Comparison of ENCODE assay signal across 9 cellular contexts in genomic region chr5:116571568-116572321, GRCh38. TPM values are rescaled to one million over a fixed set of nuclear protein-coding genes. Genes with fewer than 3 reads are reported as not detected.
A peak's percentile ranks its signal among the peaks of the same experiment; 100 is the strongest.
DNase-seq lines count a peak whose midpoint lies in the region; ATAC-seq, FAIRE-seq and TF ChIP-seq lines count a peak whose summit lies in the region.
"Had no signal": no experiment of that assay in that cellular context is flagged by ENCODE, and none has a peak within 500 bp of the region (broad histone marks: within the 10 kb centered on the region; RNA-seq: fewer than 3 reads in every experiment).

No MANE protein-coding gene starts in this region.

- no peak overlapping the region for H3K4ac ChIP-seq in H9 (ENCODE audit: low read depth, low read length)

- no peak overlapping the region for H2BK120ac ChIP-seq in H9 (ENCODE audit: low read depth, low read length, poor library complexity, severe bottlenecking)

- H2BK12ac ChIP-seq in H9 (ENCODE audit: insufficient read length, low read depth, low read length) = no peak overlapping the region

- peak overlapping the region; percentile 87 for H3K4me2 ChIP-seq in H9 (ENCODE audit: insufficient read depth, insufficient read length, low read length)
- H3K4me2 ChIP-seq in skeletal muscle satellite cell (ENCODE audit: low read length) = peak overlapping the region; percentile 98

- no CpG with 5 or more reads among the region's 16 CpGs for WGBS in H9 (ENCODE audit: extremely low coverage, insufficient read length, low lambda C conversion rate)

- H2BK15ac ChIP-seq in H9 (ENCODE audit: low read depth, low read length) = no peak overlapping the region

- no peak overlapping the region for H3K56ac ChIP-seq in H9 (ENCODE audit: insufficient read length, low read depth, low read length)

- no peak overlapping the region for H4K5ac ChIP-seq in H9 (ENCODE audit: insufficient read length, low read depth, low read length)

- intact Hi-C loops in ascending aorta (cut with DNase I) = no loop called here

- peak overlapping the region; percentile 62; the same call in 1 of the 2 replicates for H3K14ac ChIP-seq in H9 (ENCODE audit: insufficient read depth, low read length)

- no peak overlapping the region for H4K8ac ChIP-seq in H9 (replicated peaks; ENCODE audit: insufficient read length, low read depth, low read length)

- no peak overlapping the region for H2AK5ac ChIP-seq in H9 (ENCODE audit: insufficient read length, low read length)

- no peak overlapping the region for H3T11ph ChIP-seq in H9 (ENCODE audit: low read length)

- peak overlapping the region; percentile 99 for H3K4me3 Mint-ChIP-seq in H9
- no peak overlapping the region for H3K4me3 Mint-ChIP-seq in activated naive CD8-positive, alpha-beta T cell treated with anti-CD3 and anti-CD28 coated beads, Interleukin-2, amount 50 U/mL, for 24 hours

- peaks cover 3% of the 10 kb centered on the region for H4K20me1 ChIP-seq in H9 (ENCODE audit: control insufficient read depth, insufficient read depth, insufficient read length)

- TF ChIP-seq CTCF in H9 (conservative IDR thresholded peaks at IDR 0.05) (peak; percentile 46; the same call in 2 of the 3 replicates), ascending aorta (IDR thresholded peaks at IDR 0.05) (no peak)

- peak overlapping the region in 2 of 3 experiments; percentile 95 to 98; a peak in 6 of 7 replicates for H3K27ac Mint-ChIP-seq in H9
- H3K27ac Mint-ChIP-seq in activated naive CD8-positive, alpha-beta T cell treated with anti-CD3 and anti-CD28 coated beads, Interleukin-2, amount 50 U/mL, for 24 hours = no peak overlapping the region

- H2BK20ac ChIP-seq in H9 (ENCODE audit: low read depth, low read length, poor library complexity, severe bottlenecking) = no peak overlapping the region

- H3K23ac ChIP-seq in H9 (ENCODE audit: insufficient read length, low read depth, low read length) = no peak overlapping the region

- peak overlapping the region; percentile 89 for H3K9ac ChIP-seq in H9 (ENCODE audit: extremely low read depth, insufficient read length, low read length)
- no peak overlapping the region for H3K9ac ChIP-seq in skeletal muscle satellite cell (ENCODE audit: low read depth, low read length)

- no peaks in the 10 kb centered on the region for H3K9me3 Mint-ChIP-seq in H9
- H3K9me3 Mint-ChIP-seq in activated naive CD8-positive, alpha-beta T cell treated with anti-CD3 and anti-CD28 coated beads, Interleukin-2, amount 50 U/mL, for 24 hours = no peaks in the 10 kb centered on the region
- H3K9me3 Mint-ChIP-seq: activated T-cell treated with anti-CD3 and anti-CD28 coated beads, Interleukin-2, amount 50 U/mL, for 4 hours had no signal

- ATAC-seq in activated naive CD8-positive, alpha-beta T cell treated with anti-CD3 and anti-CD28 coated beads, Interleukin-2, amount 50 U/mL, for 24 hours = no peak
- ATAC-seq: activated T-cell treated with anti-CD3 and anti-CD28 coated beads, Interleukin-2, amount 50 U/mL, for 4 hours had no signal

- H3K36me3 ChIP-seq in ascending aorta (no peaks in the 10 kb centered on the region), skeletal muscle satellite cell (ENCODE audit: insufficient read depth, low read length) (no peaks in the 10 kb centered on the region)

- peaks cover 46 to 52% of the 10 kb centered on the region in 2 experiments for H3K4me1 Mint-ChIP-seq in H9
- peaks cover 23% of the 10 kb centered on the region for H3K4me1 Mint-ChIP-seq in activated naive CD8-positive, alpha-beta T cell treated with anti-CD3 and anti-CD28 coated beads, Interleukin-2, amount 50 U/mL, for 24 hours

- H3K27ac ChIP-seq in H9 (ENCODE audit: insufficient read length, low read depth, low read length) (no peak overlapping the region), ascending aorta (no peak overlapping the region)

- no peak overlapping the region for H2AFZ ChIP-seq in H9 (ENCODE audit: low read length)

- H3K79me1 ChIP-seq in H9 (ENCODE audit: insufficient read depth, low read depth, low read length, poor library complexity, severe bottlenecking) = no peaks in the 10 kb centered on the region

- H3K9me3 ChIP-seq in H9 (ENCODE audit: control insufficient read depth, low read depth, low read length) (no peaks in the 10 kb centered on the region), ascending aorta (no peaks in the 10 kb centered on the region), skeletal muscle satellite cell (replicated peaks; ENCODE audit: low read length) (no peaks in the 10 kb centered on the region)

- H3K27me3 ChIP-seq in H9 (ENCODE audit: insufficient read depth, low read length) (no peaks in the 10 kb centered on the region), ascending aorta (no peaks in the 10 kb centered on the region), skeletal muscle satellite cell (ENCODE audit: control insufficient read depth, insufficient read depth, low read length) (peaks cover 61% of the 10 kb centered on the region)

- H4K91ac ChIP-seq in H9 (ENCODE audit: insufficient read length, low read depth, low read length) = no peak overlapping the region

- peaks cover 13% of the 10 kb centered on the region for H3K23me2 ChIP-seq in H9 (ENCODE audit: insufficient read length, low read depth, low read length, poor library complexity, severe bottlenecking)

- peak; percentile 72 for FAIRE-seq in islet of Langerhans (lab: Jason Lieb, UNC)

- DNase-seq in H9 (no peak), ascending aorta (ENCODE audit: low spot score in 2 of 2) (no peak), NCI-H510A treated with DMSO at 0.1 percent for 48 hours (lab: John Stamatoyannopoulos, UW) (no peak), AG20443 (ENCODE audit: low spot score) (no peak)
- DNase-seq in activated naive CD8-positive, alpha-beta T cell treated with anti-CD3 and anti-CD28 coated beads, Interleukin-2, amount 50 U/mL, for 24 hours = no peak
- no peak for DNase-seq in activated CD8-positive, alpha-beta memory T cell treated with anti-CD3 and anti-CD28 coated beads for 24 hours
- DNase-seq: activated T-cell treated with anti-CD3 and anti-CD28 coated beads, Interleukin-2, amount 50 U/mL, for 4 hours had no signal

- H2BK5ac ChIP-seq in H9 (ENCODE audit: insufficient read length, low read length) = no peak overlapping the region

- H3K18ac ChIP-seq in H9 (ENCODE audit: insufficient read length, low read depth, low read length) = no peak overlapping the region

- H3K36me3 Mint-ChIP-seq in H9 (ENCODE audit: insufficient read depth in 1 of 3, low read depth in 3 of 3) = peaks cover 34 to 67% (median 41%) of the 10 kb centered on the region in 3 experiments
- no peaks in the 10 kb centered on the region for H3K36me3 Mint-ChIP-seq in activated naive CD8-positive, alpha-beta T cell treated with anti-CD3 and anti-CD28 coated beads, Interleukin-2, amount 50 U/mL, for 24 hours (ENCODE audit: low read depth)

- H3K79me2 ChIP-seq in H9 (ENCODE audit: insufficient read depth, low read length) = peaks cover 75% of the 10 kb centered on the region

- H3K4me1 ChIP-seq in H9 (ENCODE audit: insufficient read depth, low read length) = peaks cover 23% of the 10 kb centered on the region
- peaks cover 8 to 21% of the 10 kb centered on the region in 2 donors for H3K4me1 ChIP-seq in ascending aorta
- H3K4me1 ChIP-seq in skeletal muscle satellite cell (ENCODE audit: control insufficient read depth, insufficient read depth, low read length) = peaks cover 27% of the 10 kb centered on the region

- H3K4me3 ChIP-seq in ascending aorta (peak overlapping the region; percentile 62 to 70), skeletal muscle satellite cell (ENCODE audit: low read length) (no peak overlapping the region)

- H3K27me3 Mint-ChIP-seq in H9 (ENCODE audit: low read depth) = no peaks in the 10 kb centered on the region
- peaks cover 58% of the 10 kb centered on the region for H3K27me3 Mint-ChIP-seq in activated naive CD8-positive, alpha-beta T cell treated with anti-CD3 and anti-CD28 coated beads, Interleukin-2, amount 50 U/mL, for 24 hours

RNA-seq across cellular contexts. Expression of gene SEMA6A, which starts 2.9 kb away (rescaled TPM):
- total RNA-seq in H9 (2021) = 335 and 354 TPM in 2 replicates
- total RNA-seq in ascending aorta = 17.8 TPM
- 0.25 and 2.0 TPM in 2 replicates for total RNA-seq in skeletal muscle satellite cell (2012; rRNA removed)

Comparison
In these comparisons a context has a peak if more than half of its experiments do, and no peak if none do; other contexts are left out.
1. RNA of gene SEMA6A, which starts 2.9 kb away (total RNA-seq): 335 to 354 TPM in H9; 17.8 TPM in ascending aorta (single experiment); every median in the first group is over 10 times any median in the second.